In the genomic region with DNA sequence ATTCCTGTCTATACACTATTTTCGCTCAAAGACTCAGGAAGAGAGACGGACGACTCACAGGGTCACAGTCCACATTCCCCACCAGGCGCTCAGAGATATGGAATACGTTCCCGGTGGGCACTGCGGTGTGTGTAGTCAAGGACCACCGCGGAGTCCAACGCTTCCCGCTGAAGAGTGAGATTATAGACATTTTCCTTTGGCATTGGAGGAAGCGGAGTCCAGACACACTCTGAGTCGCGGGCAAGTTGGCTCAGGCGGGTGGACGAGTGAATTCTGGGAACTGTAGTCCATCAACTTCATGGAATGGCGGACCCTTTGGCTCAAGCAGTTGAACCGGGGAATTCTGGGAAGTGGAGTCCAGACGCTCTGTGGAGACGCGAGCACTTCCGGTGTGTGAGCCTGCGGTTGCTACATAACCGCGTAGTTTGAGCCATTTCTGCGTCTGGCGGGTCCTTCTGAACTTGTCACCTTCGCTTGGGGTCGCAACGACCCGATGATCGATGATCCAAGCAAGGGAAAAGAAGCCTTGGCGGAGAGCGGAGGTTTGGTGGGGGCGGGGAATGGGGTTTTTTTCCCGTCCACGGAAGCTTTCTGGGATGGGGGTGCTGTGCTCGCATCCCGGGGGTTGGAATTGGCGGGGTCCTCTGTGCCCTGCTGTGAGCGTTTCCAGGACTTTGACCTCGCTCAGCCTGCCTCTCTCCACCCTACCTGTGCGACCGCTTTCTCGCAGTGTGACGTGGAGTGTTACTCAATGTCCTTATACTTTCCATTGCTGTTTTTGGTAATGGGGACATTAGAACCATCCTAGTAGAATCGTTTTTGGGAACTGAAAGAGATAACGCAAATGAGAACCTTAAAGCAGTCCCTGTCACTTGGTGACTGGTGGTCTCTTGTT, we compare ENCODE assay signal across 1 cellular context.
TF ChIP-seq lines count a peak whose summit lies in the region.

ZNF230 (plus strand) TSS at position 392 of the 895 bp plus-strand sequence. CDS start 4,122 bp downstream, outside the sequence.

TF ChIP-seq in HepG2, 621 proteins besides CTCF, POLR2A, EP300 and RAD21 (continued from another document and continues in another):
- TF ChIP-seq NR2F1 (CRISPR knock-in tag; IDR thresholded peaks at IDR 0.05) (0 out of 4 replicates have a peak, but pooled peaks of 1 of the 2 experiments have one; percentile 13), FOXA1 (IDR thresholded peaks at IDR 0.05) (no peak), FOXA1 (CRISPR knock-in tag; IDR thresholded peaks at IDR 0.05) (no peak), ZNF230 (CRISPR knock-in tag; IDR thresholded peaks at IDR 0.05) (0 out of 2 replicates have a peak, but pooled peaks have one; percentile 61), ZNF570 (CRISPR knock-in tag; IDR thresholded peaks at IDR 0.05; ENCODE audit: borderline replicate concordance) (no peak), ZSCAN31 (CRISPR knock-in tag; IDR thresholded peaks at IDR 0.05; ENCODE audit: low read depth) (0 out of 2 replicates have a peak, but pooled peaks have one; percentile 50), CEBPG (CRISPR knock-in tag; IDR thresholded peaks at IDR 0.05) (peak; percentile 86), KDM5A (IDR thresholded peaks at IDR 0.05; ENCODE audit: borderline replicate concordance, low read length) (peak; percentile 54; the same call in 1 of the 2 replicates), ZNF644 (CRISPR knock-in tag; IDR thresholded peaks at IDR 0.05; ENCODE audit: low read depth) (no peak), ZZZ3 (CRISPR knock-in tag; IDR thresholded peaks at IDR 0.05; ENCODE audit: borderline replicate concordance) (0 out of 2 replicates have a peak, but pooled peaks have one; percentile 28), ZNF441 (CRISPR knock-in tag; IDR thresholded peaks at IDR 0.05; ENCODE audit: borderline replicate concordance) (peak; percentile 97), KDM2A (CRISPR knock-in tag; IDR thresholded peaks at IDR 0.05; ENCODE audit: borderline replicate concordance, low read depth) (0 out of 2 replicates have a peak, but pooled peaks have one; percentile 42), MYC (CRISPR knock-in tag; IDR thresholded peaks at IDR 0.05; ENCODE audit: borderline replicate concordance) (0 out of 2 replicates have a peak, but pooled peaks have one; percentile 36), CREM (IDR thresholded peaks at IDR 0.05) (peak; percentile 99), CREM (CRISPR knock-in tag; IDR thresholded peaks at IDR 0.05) (no peak), POLR2AphosphoS5 (IDR thresholded peaks at IDR 0.05; ENCODE audit: low read depth, low read length) (peak; percentile 76), ELK4 (CRISPR knock-in tag; IDR thresholded peaks at IDR 0.05; ENCODE audit: borderline replicate concordance) (0 out of 2 replicates have a peak, but pooled peaks have one; percentile 33), MIXL1 (CRISPR knock-in tag; IDR thresholded peaks at IDR 0.05) (0 out of 2 replicates have a peak, but pooled peaks have one; percentile 9), U2AF2 (IDR thresholded peaks at IDR 0.05; ENCODE audit: low read depth, low read length) (no peak), ATF2 (CRISPR knock-in tag; IDR thresholded peaks at IDR 0.05) (0 out of 2 replicates have a peak, but pooled peaks have one; percentile 35), RXRA (CRISPR knock-in tag; IDR thresholded peaks at IDR 0.05) (peak; percentile 56; the same call in 1 of the 2 replicates), GATAD1 (CRISPR knock-in tag; IDR thresholded peaks at IDR 0.05) (peak; percentile 85), ZNF350 (CRISPR knock-in tag; IDR thresholded peaks at IDR 0.05; ENCODE audit: borderline replicate concordance, low read depth) (peak; percentile 74), ZNF362 (CRISPR knock-in tag; IDR thresholded peaks at IDR 0.05; ENCODE audit: borderline replicate concordance) (peak; percentile 54; the same call in 1 of the 2 replicates), ELF3 (CRISPR knock-in tag; IDR thresholded peaks at IDR 0.05) (peak; percentile 56; the same call in 1 of the 2 replicates), TP53 (CRISPR knock-in tag; conservative IDR thresholded peaks at IDR 0.05) (no peak), ZNF251 (CRISPR knock-in tag; IDR thresholded peaks at IDR 0.05) (no peak), RXRB (CRISPR knock-in tag; IDR thresholded peaks at IDR 0.05; ENCODE audit: borderline replicate concordance) (peak; percentile 42; the same call in 1 of the 2 replicates), FOXK1 (CRISPR knock-in tag; IDR thresholded peaks at IDR 0.05; ENCODE audit: borderline replicate concordance, low read depth) (peak; percentile 83; the same call in 1 of the 2 replicates), ETV5 (CRISPR knock-in tag; IDR thresholded peaks at IDR 0.05; ENCODE audit: borderline replicate concordance) (peak; percentile 77), GATA4 (IDR thresholded peaks at IDR 0.05; ENCODE audit: borderline replicate concordance, low read depth) (0 out of 2 replicates have a peak, but pooled peaks have one; percentile 17), ZNF292 (CRISPR knock-in tag; IDR thresholded peaks at IDR 0.05; ENCODE audit: borderline replicate concordance, low read depth) (no peak), CBFB (CRISPR knock-in tag; IDR thresholded peaks at IDR 0.05) (0 out of 2 replicates have a peak, but pooled peaks have one; percentile 50), CEBPB (IDR thresholded peaks at IDR 0.05; ENCODE audit: borderline replicate concordance, low read depth, low read length) (peak; percentile 92), KAT8 (CRISPR knock-in tag; IDR thresholded peaks at IDR 0.05) (peak; percentile 91), NFYB (CRISPR knock-in tag; IDR thresholded peaks at IDR 0.05) (peak; percentile 28; the same call in 1 of the 2 replicates), ZNF101 (CRISPR knock-in tag; IDR thresholded peaks at IDR 0.05; ENCODE audit: borderline replicate concordance, low read depth) (0 out of 2 replicates have a peak, but pooled peaks have one; percentile 61)
- TF ChIP-seq, protein P1, sequence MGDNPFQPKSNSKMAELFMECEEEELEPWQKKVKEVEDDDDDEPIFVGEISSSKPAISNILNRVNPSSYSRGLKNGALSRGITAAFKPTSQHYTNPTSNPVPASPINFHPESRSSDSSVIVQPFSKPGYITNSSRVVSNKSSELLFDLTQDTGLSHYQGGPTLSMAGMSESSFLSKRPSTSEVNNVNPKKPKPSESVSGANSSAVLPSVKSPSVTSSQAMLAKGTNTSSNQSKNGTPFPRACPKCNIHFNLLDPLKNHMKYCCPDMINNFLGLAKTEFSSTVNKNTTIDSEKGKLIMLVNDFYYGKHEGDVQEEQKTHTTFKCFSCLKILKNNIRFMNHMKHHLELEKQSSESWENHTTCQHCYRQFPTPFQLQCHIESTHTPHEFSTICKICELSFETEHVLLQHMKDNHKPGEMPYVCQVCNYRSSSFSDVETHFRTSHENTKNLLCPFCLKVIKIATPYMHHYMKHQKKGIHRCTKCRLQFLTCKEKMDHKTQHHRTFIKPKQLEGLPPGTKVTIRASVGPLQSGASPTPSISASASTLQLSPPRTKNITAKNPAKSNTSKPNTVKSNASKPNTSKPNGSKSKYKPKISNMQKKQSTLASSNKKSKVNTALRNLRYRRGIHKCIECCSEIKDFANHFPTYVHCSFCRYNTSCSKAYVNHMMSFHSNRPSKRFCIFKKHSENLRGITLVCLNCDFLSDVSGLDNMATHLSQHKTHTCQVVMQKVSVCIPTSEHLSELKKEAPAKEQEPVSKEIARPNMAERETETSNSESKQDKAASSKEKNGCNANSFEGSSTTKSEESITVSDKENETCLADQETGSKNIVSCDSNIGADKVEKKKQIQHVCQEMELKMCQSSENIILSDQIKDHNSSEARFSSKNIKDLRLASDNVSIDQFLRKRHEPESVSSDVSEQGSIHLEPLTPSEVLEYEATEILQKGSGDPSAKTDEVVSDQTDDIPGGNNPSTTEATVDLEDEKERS (CRISPR knock-in tag; IDR thresholded peaks at IDR 0.05), result 0 out of 2 replicates have a peak, but pooled peaks have one; percentile 18
- TF ChIP-seq, protein P2, sequence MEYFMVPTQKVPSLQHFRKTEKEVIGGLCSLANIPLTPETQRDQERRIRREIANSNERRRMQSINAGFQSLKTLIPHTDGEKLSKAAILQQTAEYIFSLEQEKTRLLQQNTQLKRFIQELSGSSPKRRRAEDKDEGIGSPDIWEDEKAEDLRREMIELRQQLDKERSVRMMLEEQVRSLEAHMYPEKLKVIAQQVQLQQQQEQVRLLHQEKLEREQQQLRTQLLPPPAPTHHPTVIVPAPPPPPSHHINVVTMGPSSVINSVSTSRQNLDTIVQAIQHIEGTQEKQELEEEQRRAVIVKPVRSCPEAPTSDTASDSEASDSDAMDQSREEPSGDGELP (IDR thresholded peaks at IDR 0.05; ENCODE audit: borderline replicate concordance, low read depth), result peak; percentile 24; the same call in 1 of the 2 replicates
- TF ChIP-seq, protein P3, sequence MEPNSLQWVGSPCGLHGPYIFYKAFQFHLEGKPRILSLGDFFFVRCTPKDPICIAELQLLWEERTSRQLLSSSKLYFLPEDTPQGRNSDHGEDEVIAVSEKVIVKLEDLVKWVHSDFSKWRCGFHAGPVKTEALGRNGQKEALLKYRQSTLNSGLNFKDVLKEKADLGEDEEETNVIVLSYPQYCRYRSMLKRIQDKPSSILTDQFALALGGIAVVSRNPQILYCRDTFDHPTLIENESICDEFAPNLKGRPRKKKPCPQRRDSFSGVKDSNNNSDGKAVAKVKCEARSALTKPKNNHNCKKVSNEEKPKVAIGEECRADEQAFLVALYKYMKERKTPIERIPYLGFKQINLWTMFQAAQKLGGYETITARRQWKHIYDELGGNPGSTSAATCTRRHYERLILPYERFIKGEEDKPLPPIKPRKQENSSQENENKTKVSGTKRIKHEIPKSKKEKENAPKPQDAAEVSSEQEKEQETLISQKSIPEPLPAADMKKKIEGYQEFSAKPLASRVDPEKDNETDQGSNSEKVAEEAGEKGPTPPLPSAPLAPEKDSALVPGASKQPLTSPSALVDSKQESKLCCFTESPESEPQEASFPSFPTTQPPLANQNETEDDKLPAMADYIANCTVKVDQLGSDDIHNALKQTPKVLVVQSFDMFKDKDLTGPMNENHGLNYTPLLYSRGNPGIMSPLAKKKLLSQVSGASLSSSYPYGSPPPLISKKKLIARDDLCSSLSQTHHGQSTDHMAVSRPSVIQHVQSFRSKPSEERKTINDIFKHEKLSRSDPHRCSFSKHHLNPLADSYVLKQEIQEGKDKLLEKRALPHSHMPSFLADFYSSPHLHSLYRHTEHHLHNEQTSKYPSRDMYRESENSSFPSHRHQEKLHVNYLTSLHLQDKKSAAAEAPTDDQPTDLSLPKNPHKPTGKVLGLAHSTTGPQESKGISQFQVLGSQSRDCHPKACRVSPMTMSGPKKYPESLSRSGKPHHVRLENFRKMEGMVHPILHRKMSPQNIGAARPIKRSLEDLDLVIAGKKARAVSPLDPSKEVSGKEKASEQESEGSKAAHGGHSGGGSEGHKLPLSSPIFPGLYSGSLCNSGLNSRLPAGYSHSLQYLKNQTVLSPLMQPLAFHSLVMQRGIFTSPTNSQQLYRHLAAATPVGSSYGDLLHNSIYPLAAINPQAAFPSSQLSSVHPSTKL (CRISPR knock-in tag; IDR thresholded peaks at IDR 0.05), result peak; percentile 43; the same call in 1 of the 2 replicates
- TF ChIP-seq, protein P4, sequence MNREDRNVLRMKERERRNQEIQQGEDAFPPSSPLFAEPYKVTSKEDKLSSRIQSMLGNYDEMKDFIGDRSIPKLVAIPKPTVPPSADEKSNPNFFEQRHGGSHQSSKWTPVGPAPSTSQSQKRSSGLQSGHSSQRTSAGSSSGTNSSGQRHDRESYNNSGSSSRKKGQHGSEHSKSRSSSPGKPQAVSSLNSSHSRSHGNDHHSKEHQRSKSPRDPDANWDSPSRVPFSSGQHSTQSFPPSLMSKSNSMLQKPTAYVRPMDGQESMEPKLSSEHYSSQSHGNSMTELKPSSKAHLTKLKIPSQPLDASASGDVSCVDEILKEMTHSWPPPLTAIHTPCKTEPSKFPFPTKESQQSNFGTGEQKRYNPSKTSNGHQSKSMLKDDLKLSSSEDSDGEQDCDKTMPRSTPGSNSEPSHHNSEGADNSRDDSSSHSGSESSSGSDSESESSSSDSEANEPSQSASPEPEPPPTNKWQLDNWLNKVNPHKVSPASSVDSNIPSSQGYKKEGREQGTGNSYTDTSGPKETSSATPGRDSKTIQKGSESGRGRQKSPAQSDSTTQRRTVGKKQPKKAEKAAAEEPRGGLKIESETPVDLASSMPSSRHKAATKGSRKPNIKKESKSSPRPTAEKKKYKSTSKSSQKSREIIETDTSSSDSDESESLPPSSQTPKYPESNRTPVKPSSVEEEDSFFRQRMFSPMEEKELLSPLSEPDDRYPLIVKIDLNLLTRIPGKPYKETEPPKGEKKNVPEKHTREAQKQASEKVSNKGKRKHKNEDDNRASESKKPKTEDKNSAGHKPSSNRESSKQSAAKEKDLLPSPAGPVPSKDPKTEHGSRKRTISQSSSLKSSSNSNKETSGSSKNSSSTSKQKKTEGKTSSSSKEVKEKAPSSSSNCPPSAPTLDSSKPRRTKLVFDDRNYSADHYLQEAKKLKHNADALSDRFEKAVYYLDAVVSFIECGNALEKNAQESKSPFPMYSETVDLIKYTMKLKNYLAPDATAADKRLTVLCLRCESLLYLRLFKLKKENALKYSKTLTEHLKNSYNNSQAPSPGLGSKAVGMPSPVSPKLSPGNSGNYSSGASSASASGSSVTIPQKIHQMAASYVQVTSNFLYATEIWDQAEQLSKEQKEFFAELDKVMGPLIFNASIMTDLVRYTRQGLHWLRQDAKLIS (CRISPR knock-in tag; IDR thresholded peaks at IDR 0.05), result no peak
